ENCODE assay signal across 8 cellular contexts in genomic region chr7:100874577-100875355, GRCh38. TPM values are rescaled to one million over a fixed set of nuclear protein-coding genes. Genes with fewer than 3 reads are reported as not detected.
A peak's percentile ranks its signal among the peaks of the same experiment; 100 is the strongest.
DNase-seq lines count a peak whose midpoint lies in the region; ATAC-seq and TF ChIP-seq lines count a peak whose summit lies in the region.

SRRT (plus strand) TSS chr7:100875103; CDS start chr7:100875591, 488 bp downstream.

- peak within 1 kb of the TSS; percentile 66 for H3K9ac ChIP-seq in ES-I3 (ENCODE audit: low read depth, low read length)

- H3K9me3 ChIP-seq in ES-I3 (ENCODE audit: control insufficient read depth, insufficient read depth, low read length) (no peaks in the 10 kb centered on the region), MG63 (no peaks in the 10 kb centered on the region)

- peaks cover 77% of the 10 kb centered on the region for H3K36me3 Mint-ChIP-seq in nephron progenitor cell (ENCODE audit: low read depth)

- H3K27ac Mint-ChIP-seq in nephron progenitor cell = peak within 1 kb of the TSS; percentile 100
- peak within 1 kb of the TSS; percentile 98 to 99 for H3K27ac Mint-ChIP-seq in stimulated activated naive CD8-positive, alpha-beta T cell treated with anti-CD3 and anti-CD28 coated beads, Interleukin-15, amount 100 ng/mL, for 72 hours

- H3K4me3 ChIP-seq in H7 (ENCODE audit: insufficient read depth, low read depth, low read length) = peak within 1 kb of the TSS; percentile 99
- peak within 1 kb of the TSS; percentile 83 for H3K4me3 ChIP-seq in MG63
- peak within 1 kb of the TSS; percentile 86 for H3K4me3 ChIP-seq in fibroblast of the aortic adventitia (ENCODE audit: low read depth, low read length)

- peaks cover 7% of the 10 kb centered on the region; the same call in 1 of the 2 replicates for H3K4me1 ChIP-seq in ES-I3 (ENCODE audit: insufficient read depth, low read length)

- H3K4me3 Mint-ChIP-seq in nephron progenitor cell = peak within 1 kb of the TSS; percentile 99
- peak within 1 kb of the TSS; percentile 96 to 99 for H3K4me3 Mint-ChIP-seq in stimulated activated naive CD8-positive, alpha-beta T cell treated with anti-CD3 and anti-CD28 coated beads, Interleukin-15, amount 100 ng/mL, for 72 hours

- H3K36me3 ChIP-seq in ES-I3 (ENCODE audit: insufficient read depth, low read length) (peaks cover 16% of the 10 kb centered on the region), H7 (replicated peaks; ENCODE audit: control insufficient read depth, insufficient read depth, low read length) (peaks cover 36% of the 10 kb centered on the region), MG63 (peaks cover 38% of the 10 kb centered on the region)

- peaks cover 55% of the 10 kb centered on the region for H3K4me1 Mint-ChIP-seq in nephron progenitor cell
- H3K4me1 Mint-ChIP-seq in stimulated activated naive CD8-positive, alpha-beta T cell treated with anti-CD3 and anti-CD28 coated beads, Interleukin-15, amount 100 ng/mL, for 72 hours = peaks cover 61% of the 10 kb centered on the region

- peaks cover 3% of the 10 kb centered on the region for H3K27me3 Mint-ChIP-seq in nephron progenitor cell (ENCODE audit: low read depth, poor library complexity)
- no peaks in the 10 kb centered on the region for H3K27me3 Mint-ChIP-seq in stimulated activated naive CD8-positive, alpha-beta T cell treated with anti-CD3 and anti-CD28 coated beads, Interleukin-15, amount 100 ng/mL, for 72 hours

- H3K27me3 ChIP-seq in H7 (ENCODE audit: control insufficient read depth, insufficient read depth, low read length) (no peaks in the 10 kb centered on the region), MG63 (no peaks in the 10 kb centered on the region)

- ATAC-seq in stimulated activated naive CD8-positive, alpha-beta T cell treated with anti-CD3 and anti-CD28 coated beads, Interleukin-15, amount 100 ng/mL, for 72 hours = peak; percentile 93

- DNase-seq in H7 (peak; percentile 99), MG63 (peak; percentile 93), SHP77 treated with DMSO at 0.1 percent for 48 hours (lab: John Stamatoyannopoulos, UW) (peak; percentile 84), fibroblast of the aortic adventitia (ENCODE audit: low read depth) (peak; percentile 98), nephron progenitor cell (peak; percentile 98)
- peak; percentile 99 for DNase-seq in activated effector memory CD4-positive, alpha-beta T cell treated with anti-CD3 and anti-CD28 coated beads, Interleukin-2, amount 50 U/mL, for 16 hours
- peak; percentile 98 to 99 for DNase-seq in stimulated activated naive CD8-positive, alpha-beta T cell treated with anti-CD3 and anti-CD28 coated beads, Interleukin-15, amount 100 ng/mL, for 72 hours

- TF ChIP-seq CTCF in fibroblast of the aortic adventitia (IDR thresholded peaks at IDR 0.05; ENCODE audit: insufficient read depth, low read length) (peak; percentile 59), nephron progenitor cell (IDR thresholded peaks at IDR 0.05) (peak; percentile 31)

- H3K9me3 Mint-ChIP-seq in nephron progenitor cell = no peaks in the 10 kb centered on the region
- no peaks in the 10 kb centered on the region for H3K9me3 Mint-ChIP-seq in stimulated activated naive CD8-positive, alpha-beta T cell treated with anti-CD3 and anti-CD28 coated beads, Interleukin-15, amount 100 ng/mL, for 72 hours

RNA-seq across cellular contexts. Expression of gene SRRT, which starts in this region (rescaled TPM):
- total RNA-seq in H7 (2014; rRNA removed; shearing (Covaris generic)) = 82.8 and 101 TPM in 2 replicates
- 60.3 and 102 TPM in 2 replicates for total RNA-seq in MG63 (2014; rRNA removed; shearing (Covaris generic); ENCODE audit: low replicate concordance)
- total RNA-seq in fibroblast of the aortic adventitia (ENCODE audit: low replicate concordance) = 25.3 and 41.2 TPM in 2 replicates

Comparison
In these comparisons a context has a peak if more than half of its experiments do, and no peak if none do; other contexts are left out.
1. Peak in every context shown above with its lines: DNase-seq, ATAC-seq and H3K4me3 ChIP-seq.